Comparison of ENCODE assay signal across 22 cellular contexts in genomic region chr2:10664652-10665051, GRCh38.
"Had no signal": no experiment of that assay in that cellular context is flagged by ENCODE, and none has a peak within 500 bp of the region (broad histone marks: within the 10 kb centered on the region; RNA-seq: fewer than 3 reads in every experiment).

No MANE protein-coding gene starts in this region.

- H3K9ac ChIP-seq: KMS-11 had no signal

- H3K4me2 ChIP-seq: KMS-11 had no signal

- H3K27ac ChIP-seq: KMS-11, SJSA1, SK-N-MC had no signal

- DNase-seq: MG63, NCI-H1092, NCI-H1105 treated with DMSO at 0.1 percent for 48 hours, NCI-H1436 treated with DMSO at 0.1 percent for 48 hours, NCI-H1694, NCI-H187 treated with DMSO at 0.1 percent for 48 hours, NCI-H2029 treated with DMSO at 0.1 percent for 48 hours, NCI-H2171 treated with DMSO at 0.1 percent for 48 hours, NCI-H345, NCI-H446 treated with DMSO at 0.1 percent for 48 hours, NCI-H510A treated with DMSO at 0.1 percent for 48 hours, NCI-H69, NCI-H774, Right ventricle myocardium superior, RPMI8226, SIG-M5 had no signal

- ATAC-seq: K562 had no signal

- FAIRE-seq: HTR-8/SVneo, K562, RCC 7860 had no signal

- H3K27me3 ChIP-seq: MG63, SJSA1 had no signal

- H3K9me3 ChIP-seq: MG63, SJSA1 had no signal

- H3K4me3 ChIP-seq: K562, MG63, SJSA1, SK-N-MC had no signal
